ENCODE assay signal across 6 cellular contexts in the genomic region with DNA sequence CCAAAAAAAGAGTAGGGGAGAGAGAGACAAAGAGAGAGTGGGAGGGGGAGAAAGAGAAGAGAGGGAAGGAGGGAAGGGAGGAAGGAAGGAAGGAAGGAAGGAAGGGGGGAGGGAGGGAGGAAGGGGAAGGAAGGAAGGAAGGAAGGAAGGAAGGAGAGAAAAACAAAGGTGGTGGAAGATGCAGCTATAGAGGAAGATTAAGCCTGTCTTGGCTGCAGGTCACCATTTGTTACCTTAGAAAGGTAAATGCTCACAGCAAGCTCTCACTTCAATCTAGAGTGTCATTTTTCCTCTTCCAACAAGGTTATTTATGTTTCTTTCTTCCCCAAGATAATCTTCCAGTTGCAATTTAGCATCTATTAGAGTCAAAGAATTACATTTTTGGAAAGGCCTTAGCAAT.
"Had no signal": no experiment of that assay in that cellular context is flagged by ENCODE, and none has a peak within 500 bp of the region (broad histone marks: within the 10 kb centered on the region; RNA-seq: fewer than 3 reads in every experiment).

No MANE protein-coding gene starts in this region.

- H3K4me2 ChIP-seq: KMS-11 had no signal

- H3K9ac ChIP-seq: KMS-11 had no signal

- DNase-seq: IMR-90, KBM-7, KG1 had no signal

- FAIRE-seq: HTR-8/SVneo had no signal

- H3K27ac ChIP-seq: HL-60, KMS-11 had no signal
